In the genomic region with DNA sequence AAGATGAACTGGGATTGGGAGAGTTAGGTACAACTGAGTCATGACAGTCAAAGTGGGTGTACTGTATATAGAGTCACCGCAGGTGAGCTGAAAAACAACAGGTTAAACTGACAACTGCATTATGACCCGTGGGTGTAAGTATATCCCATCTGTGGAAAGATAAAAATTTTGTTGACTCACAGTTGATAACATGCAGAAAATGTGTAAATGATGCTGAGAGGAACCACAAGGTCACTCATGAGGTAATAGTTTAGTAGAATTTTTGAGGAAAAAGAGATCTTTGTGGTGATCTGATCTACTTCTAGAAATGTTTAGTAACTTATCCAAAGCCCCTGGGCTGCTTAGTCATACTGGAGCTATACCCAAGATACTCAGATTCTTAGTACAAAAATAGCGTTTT, we compare ENCODE assay signal across 15 cellular contexts. TPM values are rescaled to one million over a fixed set of nuclear protein-coding genes. Genes with fewer than 3 reads are reported as not detected.
"Had no signal": no experiment of that assay in that cellular context is flagged by ENCODE, and none has a peak within 500 bp of the region (broad histone marks: within the 10 kb centered on the region; RNA-seq: fewer than 3 reads in every experiment).

No MANE protein-coding gene starts in this region.

- H3K9me3 ChIP-seq: gastrocnemius medialis, thyroid gland, uterus had no signal

- H3K36me3 ChIP-seq: gastrocnemius medialis, thyroid gland, uterus had no signal

- H3K4me3 ChIP-seq: gastrocnemius medialis, hepatocyte, lung, thyroid gland, uterus had no signal

- H3K4me3 Mint-ChIP-seq: central memory CD8-positive, alpha-beta T cell had no signal

- H3K4me1 Mint-ChIP-seq: central memory CD8-positive, alpha-beta T cell had no signal

- H3K79me2 ChIP-seq: hepatocyte, parathyroid adenoma had no signal

- H3K4me1 ChIP-seq: gastrocnemius medialis, parathyroid adenoma, thyroid gland, uterus had no signal

- H3K27ac ChIP-seq: gastrocnemius medialis, hepatocyte, parathyroid adenoma, thyroid gland, uterus had no signal

- H3K27me3 ChIP-seq: gastrocnemius medialis, hepatocyte, thyroid gland had no signal

- H2AFZ ChIP-seq: hepatocyte, parathyroid adenoma had no signal

- H3K4me2 ChIP-seq: hepatocyte had no signal

- H3K9ac ChIP-seq: parathyroid adenoma had no signal

- H3K9me3 Mint-ChIP-seq: central memory CD8-positive, alpha-beta T cell had no signal

- ATAC-seq: gastrocnemius medialis had no signal

- DNase-seq: activated CD4-positive, alpha-beta T cell treated with anti-CD3 and anti-CD28 coated beads, Interleukin-2, amount 50 U/mL, for 4 hours; activated naive CD4-positive, alpha-beta T cell treated with Interleukin-2 at 50 U/mL for 16 hours; cortex of kidney; effector CD8-positive, alpha-beta T cell; gastrocnemius medialis; midbrain; retina; thyroid gland; uterus had no signal

RNA-seq across cellular contexts. Expression of a gene that starts 0.8 kb away (rescaled TPM):
- total RNA-seq: gastrocnemius medialis; hepatocyte; T-helper 1 cell treated with Interleukin-12 subunit alpha and Interleukin-12 subunit beta and Interleukin-4 antibody, amounts not matched to agents 30 ng/mL and 1 ng/mL, for 36 hours; thyroid gland had no signal

RNA-seq across cellular contexts. Expression of a gene that starts 13.5 kb away (rescaled TPM):
- total RNA-seq: hepatocyte; T-helper 1 cell treated with Interleukin-12 subunit alpha and Interleukin-12 subunit beta and Interleukin-4 antibody, amounts not matched to agents 30 ng/mL and 1 ng/mL, for 36 hours had no signal

RNA-seq across cellular contexts. Expression of a gene that starts 52.8 kb away (rescaled TPM):
- total RNA-seq: gastrocnemius medialis; hepatocyte; lung; skeletal muscle tissue; T-helper 1 cell treated with Interleukin-12 subunit alpha and Interleukin-12 subunit beta and Interleukin-4 antibody, amounts not matched to agents 30 ng/mL and 1 ng/mL, for 36 hours; thyroid gland; uterus had no signal
